30 cellular contexts compared by ENCODE assay signal in the genomic region with DNA sequence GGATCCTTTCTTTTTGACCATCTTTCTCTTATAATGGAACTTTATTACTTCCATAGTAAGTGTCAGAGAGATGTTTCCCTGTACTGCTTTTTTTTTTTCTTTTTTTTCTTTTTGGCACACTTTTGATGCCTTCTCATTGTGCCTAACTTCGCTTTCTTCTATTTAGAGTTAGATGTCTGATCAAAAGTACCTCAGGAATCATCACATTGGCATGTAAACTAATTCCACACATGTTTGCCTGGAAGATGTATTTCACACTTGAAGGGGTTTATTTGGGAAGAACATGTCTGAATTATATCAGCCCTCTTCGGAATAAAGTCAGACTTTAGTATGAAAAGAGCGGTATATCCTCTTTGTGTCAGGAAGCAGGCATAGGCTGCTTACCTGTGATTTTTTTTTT. TPM values are rescaled to one million over a fixed set of nuclear protein-coding genes. Genes with fewer than 3 reads are reported as not detected.
DNase-seq lines count a peak whose midpoint lies in the region; ATAC-seq and TF ChIP-seq lines count a peak whose summit lies in the region.
"Had no signal": no experiment of that assay in that cellular context is flagged by ENCODE, and none has a peak within 500 bp of the region (broad histone marks: within the 10 kb centered on the region; RNA-seq: fewer than 3 reads in every experiment).

No MANE protein-coding gene starts in this region.

- ATAC-seq in activated CD8-positive, alpha-beta T cell treated with anti-CD3 and anti-CD28 coated beads for 36 hours = no peak
- no peak for ATAC-seq in activated CD8-positive, alpha-beta T cell treated with anti-CD3 and anti-CD28 coated beads, Interleukin-2, amount 10 ng/mL, durations not matched to agents 7 days and 5 days
- no peak for ATAC-seq in central memory CD8-positive, alpha-beta T cell (replicated peaks; ENCODE audit: extremely low read depth, poor library complexity, severe bottlenecking)
- no peak for ATAC-seq in gastroesophageal sphincter
- ATAC-seq: activated CD4-positive, alpha-beta T cell treated with anti-CD3 and anti-CD28 coated beads for 36 hours; esophagus mucosa; HepG2; left lung; right lobe of liver had no signal

- H3K4me1 Mint-ChIP-seq in activated CD8-positive, alpha-beta T cell treated with anti-CD3 and anti-CD28 coated beads for 36 hours (ENCODE audit: low read depth) = peaks cover 47% of the 10 kb centered on the region
- peaks cover 41% of the 10 kb centered on the region for H3K4me1 Mint-ChIP-seq in activated CD8-positive, alpha-beta T cell treated with anti-CD3 and anti-CD28 coated beads, Interleukin-2, amount 10 ng/mL, durations not matched to agents 7 days and 5 days (ENCODE audit: low read depth)
- peaks cover 48% of the 10 kb centered on the region for H3K4me1 Mint-ChIP-seq in central memory CD8-positive, alpha-beta T cell

- TF ChIP-seq CTCF in activated CD8-positive, alpha-beta T cell treated with anti-CD3 and anti-CD28 coated beads for 36 hours (IDR thresholded peaks at IDR 0.05) = no peak
- no peak for TF ChIP-seq CTCF in gastroesophageal sphincter (IDR thresholded peaks at IDR 0.05)

- peaks cover 0 to 10% of the 10 kb centered on the region in 2 donors for H3K36me3 ChIP-seq in gastroesophageal sphincter
- H3K36me3 ChIP-seq: breast epithelium, HAP-1 had no signal

- in situ Hi-C loops in G401 (cut with HindIII; ENCODE audit: low sequenced_read_pairs) = no loop called here

- no peak for TF ChIP-seq EP300 in gastroesophageal sphincter (IDR thresholded peaks at IDR 0.05)

- POLR2A ChIA-PET in activated CD8-positive, alpha-beta T cell treated with anti-CD3 and anti-CD28 coated beads for 36 hours (lab: Charles Lee) = interaction anchor here (0.7 kb wide), 1 partner anchor 32 kb away, joined by 3 read pairs; no protein-coding TSS in a partner anchor
- POLR2A ChIA-PET in activated CD8-positive, alpha-beta T cell treated with anti-CD3 and anti-CD28 coated beads, Interleukin-2, amount 10 ng/mL, durations not matched to agents 7 days and 5 days (lab: Charles Lee) = interaction anchor here (0.7 kb wide), 1 partner anchor 131 kb away, joined by 3 read pairs; no protein-coding TSS in a partner anchor

- H3K27me3 ChIP-seq in gastroesophageal sphincter = no peaks in the 10 kb centered on the region
- H3K27me3 ChIP-seq: adrenal gland, breast epithelium, hepatocyte, left lung, right lobe of liver, upper lobe of left lung had no signal

- no peaks in the 10 kb centered on the region for H3K9me3 Mint-ChIP-seq in activated CD8-positive, alpha-beta T cell treated with anti-CD3 and anti-CD28 coated beads for 36 hours
- no peaks in the 10 kb centered on the region for H3K9me3 Mint-ChIP-seq in activated CD8-positive, alpha-beta T cell treated with anti-CD3 and anti-CD28 coated beads, Interleukin-2, amount 10 ng/mL, durations not matched to agents 7 days and 5 days (ENCODE audit: insufficient read depth)
- no peaks in the 10 kb centered on the region for H3K9me3 Mint-ChIP-seq in central memory CD8-positive, alpha-beta T cell
- H3K9me3 Mint-ChIP-seq: neural crest cell had no signal

- 43 to 70% methylated on average over 2 of the region's 3 CpGs for WGBS in gastroesophageal sphincter (ENCODE audit: low coverage in 1 of 2), 2 donors

- CTCF ChIA-PET in activated CD8-positive, alpha-beta T cell treated with anti-CD3 and anti-CD28 coated beads for 36 hours (lab: Charles Lee) = no interaction called here
- CTCF ChIA-PET in activated CD8-positive, alpha-beta T cell treated with anti-CD3 and anti-CD28 coated beads, Interleukin-2, amount 10 ng/mL, durations not matched to agents 7 days and 5 days (lab: Charles Lee) = no interaction called here

- no peak overlapping the region for H3K4me3 Mint-ChIP-seq in activated CD8-positive, alpha-beta T cell treated with anti-CD3 and anti-CD28 coated beads for 36 hours
- no peak overlapping the region for H3K4me3 Mint-ChIP-seq in activated CD8-positive, alpha-beta T cell treated with anti-CD3 and anti-CD28 coated beads, Interleukin-2, amount 10 ng/mL, durations not matched to agents 7 days and 5 days
- no peak overlapping the region for H3K4me3 Mint-ChIP-seq in central memory CD8-positive, alpha-beta T cell
- H3K4me3 Mint-ChIP-seq: activated CD4-positive, alpha-beta T cell treated with anti-CD3 and anti-CD28 coated beads for 36 hours; B cell; neural crest cell had no signal

- no peak overlapping the region for H3K4me3 ChIP-seq in gastroesophageal sphincter
- H3K4me3 ChIP-seq: adrenal gland, breast epithelium, coronary artery, HAP-1, hepatocyte, left lung, right lobe of liver, upper lobe of left lung had no signal

- peaks cover 0 to 34% (median 10%) of the 10 kb centered on the region in 3 donors for H3K4me1 ChIP-seq in gastroesophageal sphincter
- H3K4me1 ChIP-seq: adrenal gland, breast epithelium, right lobe of liver, upper lobe of left lung had no signal

- H3K27me3 Mint-ChIP-seq in activated CD8-positive, alpha-beta T cell treated with anti-CD3 and anti-CD28 coated beads for 36 hours = no peaks in the 10 kb centered on the region
- H3K27me3 Mint-ChIP-seq in activated CD8-positive, alpha-beta T cell treated with anti-CD3 and anti-CD28 coated beads, Interleukin-2, amount 10 ng/mL, durations not matched to agents 7 days and 5 days (ENCODE audit: low read depth) = no peaks in the 10 kb centered on the region
- no peaks in the 10 kb centered on the region for H3K27me3 Mint-ChIP-seq in central memory CD8-positive, alpha-beta T cell
- H3K27me3 Mint-ChIP-seq: activated CD4-positive, alpha-beta T cell treated with anti-CD3 and anti-CD28 coated beads for 36 hours; B cell had no signal

- peak overlapping the region in 1 of 4 donors; percentile 51 for H3K27ac ChIP-seq in gastroesophageal sphincter
- H3K27ac ChIP-seq: adrenal gland, breast epithelium, coronary artery, hepatocyte, HL-60, left lung, right lobe of liver, upper lobe of left lung had no signal

- H3K36me3 Mint-ChIP-seq in activated CD8-positive, alpha-beta T cell treated with anti-CD3 and anti-CD28 coated beads for 36 hours (ENCODE audit: low read depth) = peaks cover 26% of the 10 kb centered on the region
- H3K36me3 Mint-ChIP-seq in activated CD8-positive, alpha-beta T cell treated with anti-CD3 and anti-CD28 coated beads, Interleukin-2, amount 10 ng/mL, durations not matched to agents 7 days and 5 days (ENCODE audit: low read depth) = peaks cover 65% of the 10 kb centered on the region
- peaks cover 40% of the 10 kb centered on the region for H3K36me3 Mint-ChIP-seq in central memory CD8-positive, alpha-beta T cell (ENCODE audit: insufficient read depth)

- H3K27ac Mint-ChIP-seq in activated CD8-positive, alpha-beta T cell treated with anti-CD3 and anti-CD28 coated beads for 36 hours = peak overlapping the region; percentile 22
- H3K27ac Mint-ChIP-seq in activated CD8-positive, alpha-beta T cell treated with anti-CD3 and anti-CD28 coated beads, Interleukin-2, amount 10 ng/mL, durations not matched to agents 7 days and 5 days = no peak overlapping the region
- H3K27ac Mint-ChIP-seq in central memory CD8-positive, alpha-beta T cell (ENCODE audit: low read depth) = peak overlapping the region; percentile 68
- H3K27ac Mint-ChIP-seq: activated CD4-positive, alpha-beta T cell treated with anti-CD3 and anti-CD28 coated beads for 36 hours; B cell had no signal

- no peak for TF ChIP-seq POLR2A in gastroesophageal sphincter (IDR thresholded peaks at IDR 0.05)

- no peaks in the 10 kb centered on the region for H3K9me3 ChIP-seq in gastroesophageal sphincter
- H3K9me3 ChIP-seq: adrenal gland, breast epithelium, HAP-1, left lung, right lobe of liver, upper lobe of left lung had no signal

- intact Hi-C loops in activated CD8-positive, alpha-beta T cell treated with anti-CD3 and anti-CD28 coated beads for 36 hours (cut with micrococcal nuclease) = no loop called here

- DNase-seq in activated CD8-positive, alpha-beta T cell treated with anti-CD3 and anti-CD28 coated beads for 36 hours = no peak
- DNase-seq in activated CD8-positive, alpha-beta T cell treated with anti-CD3 and anti-CD28 coated beads, Interleukin-2, amount 10 ng/mL, durations not matched to agents 7 days and 5 days = no peak
- DNase-seq in EH (ENCODE audit: low read depth) = peak; percentile 35
- DNase-seq in central memory CD8-positive, alpha-beta T cell (ENCODE audit: low spot score in 2 of 2) = no peak
- peak; percentile 36 for DNase-seq in renal cortical epithelial cell (ENCODE audit: low read depth)
- no peak for DNase-seq in NCI-H1930 (lab: John Stamatoyannopoulos, UW)
- no peak for DNase-seq in G401 (ENCODE audit: low spot score)
- DNase-seq: activated CD4-positive, alpha-beta T cell treated with anti-CD3 and anti-CD28 coated beads for 36 hours; adrenal gland; foreskin melanocyte; left lung; midbrain; NCI-H1092; NCI-H187; NCI-H2227 treated with DMSO at 0.1 percent for 48 hours; NCI-H748 treated with DMSO at 0.1 percent for 48 hours; posterior cingulate gyrus; right lobe of liver; RPMI8226; upper lobe of left lung had no signal

RNA-seq across cellular contexts. Expression of a gene that starts 35.1 kb away (rescaled TPM):
- 10 to 100 TPM; 94.7 to 99.4 TPM for total RNA-seq in activated CD8-positive, alpha-beta T cell treated with anti-CD3 and anti-CD28 coated beads for 36 hours
- 100 to 1,000 TPM; 243 to 245 TPM for total RNA-seq in activated CD8-positive, alpha-beta T cell treated with anti-CD3 and anti-CD28 coated beads, Interleukin-2, amount 10 ng/mL, durations not matched to agents 7 days and 5 days
- total RNA-seq in renal cortical epithelial cell = 41.5 and 186 TPM in 2 replicates
- total RNA-seq in G401 (2014; rRNA removed; shearing (Covaris generic)) = 0.92 and 1.1 TPM in 2 replicates
- total RNA-seq in gastroesophageal sphincter = 100 to 1,000 TPM in 2 of 4 donors, 10 to 100 TPM in 2; 90.5 to 133 (median 98.5) TPM

Comparison
In these comparisons a context has a peak if more than half of its experiments do, and no peak if none do; other contexts are left out.
1. DNase-seq: peak in EH (single experiment) and renal cortical epithelial cell (single experiment); none in activated CD8-positive, alpha-beta T cell treated with anti-CD3 and anti-CD28 coated beads for 36 hours (single experiment), activated CD8-positive, alpha-beta T cell treated with anti-CD3 and anti-CD28 coated beads, Interleukin-2, amount 10 ng/mL, durations not matched to agents 7 days and 5 days (single experiment), central memory CD8-positive, alpha-beta T cell (0 of 2), NCI-H1930 (0 of 2) and G401 (single experiment).
2. RNA of a gene that starts 35.1 kb away (total RNA-seq): 243 to 245 TPM in activated CD8-positive, alpha-beta T cell treated with anti-CD3 and anti-CD28 coated beads, Interleukin-2, amount 10 ng/mL, durations not matched to agents 7 days and 5 days, 41.5 to 186 TPM in renal cortical epithelial cell, 90.5 to 133 TPM in gastroesophageal sphincter and 94.7 to 99.4 TPM in activated CD8-positive, alpha-beta T cell treated with anti-CD3 and anti-CD28 coated beads for 36 hours; 0.92 to 1.1 TPM in G401; every median in the first group is over 10 times any median in the second.